ENCODE assay signal across 8 cellular contexts in the genomic region with DNA sequence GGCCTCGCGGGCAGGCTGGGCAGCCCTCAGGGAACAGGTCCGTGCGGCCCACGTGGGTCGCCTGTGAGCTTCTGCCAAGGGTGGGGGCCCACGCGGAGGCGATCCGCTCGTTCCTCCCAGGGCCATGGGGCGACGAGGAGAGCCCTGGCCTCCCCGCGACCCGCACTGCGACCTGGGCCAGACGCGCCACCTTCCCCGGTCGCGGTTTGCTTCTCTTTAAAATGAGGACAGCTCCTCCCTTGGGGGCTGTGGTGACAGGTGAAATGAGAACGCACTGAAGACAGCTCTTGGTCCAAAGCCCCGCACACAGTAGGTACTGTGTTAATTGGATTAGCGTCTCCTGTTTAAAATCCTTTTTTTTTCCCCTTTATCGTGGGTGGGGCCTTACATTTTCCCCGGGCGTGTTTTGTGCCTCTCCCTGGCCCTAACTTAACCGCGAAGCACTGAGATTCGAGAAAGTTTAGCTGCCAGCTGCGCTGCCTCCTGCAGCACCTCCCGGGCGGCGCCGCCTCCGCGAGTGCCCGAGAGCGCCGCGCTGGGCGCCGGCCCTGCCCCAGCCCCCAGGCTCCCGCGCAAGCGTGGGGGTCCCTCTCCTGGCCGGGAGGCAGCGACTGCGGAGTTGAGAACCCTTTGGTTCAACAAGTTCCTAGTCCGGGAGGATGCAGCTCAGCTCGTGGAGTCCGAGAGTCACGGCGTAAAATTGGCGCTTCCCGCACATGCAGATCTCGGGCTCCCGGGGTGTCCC. TPM values are rescaled to one million over a fixed set of nuclear protein-coding genes. Genes with fewer than 3 reads are reported as not detected.
DNase-seq lines count a peak whose midpoint lies in the region; FAIRE-seq and TF ChIP-seq lines count a peak whose summit lies in the region.

No MANE protein-coding gene starts in this region.

- H3K4me1 ChIP-seq in smooth muscle cell (ENCODE audit: low read depth) = peaks cover 19% of the 10 kb centered on the region

- peak overlapping the region; percentile 81 for H3K4me3 ChIP-seq in bronchial epithelial cell (ENCODE audit: low read depth, low read length)
- peak overlapping the region; percentile 82 for H3K4me3 ChIP-seq in smooth muscle cell

- peaks cover 26% of the 10 kb centered on the region for H4K20me1 ChIP-seq in smooth muscle cell (ENCODE audit: low read depth)

- no peak overlapping the region for H3K9ac ChIP-seq in smooth muscle cell (ENCODE audit: low read depth)

- in situ Hi-C loops in GM13976 (cut with MboI; ENCODE audit: low sequenced_read_pairs, unreplicated experiment) = no loop called here

- 3% methylated on average over 53 of the region's 59 CpGs for WGBS in smooth muscle cell (ENCODE audit: low lambda C conversion rate)

- peaks cover 11% of the 10 kb centered on the region for H3K36me3 Mint-ChIP-seq in T-helper 2 cell treated with Interferon-gamma antibody and Interleukin-4, amounts not matched to agents 5 μg/mL and 100 μg/mL, for 36 hours (ENCODE audit: low read depth)

- no peaks in the 10 kb centered on the region for H3K27me3 ChIP-seq in bronchial epithelial cell (ENCODE audit: control insufficient read depth, insufficient read depth, low read length)
- peaks cover 6% of the 10 kb centered on the region for H3K27me3 ChIP-seq in smooth muscle cell (ENCODE audit: low read depth)

- H3K27ac ChIP-seq in smooth muscle cell (ENCODE audit: low read depth) = no peak overlapping the region

- peak overlapping the region; percentile 81 for H2AFZ ChIP-seq in smooth muscle cell (ENCODE audit: low read depth)

- no peaks in the 10 kb centered on the region for H3K27me3 Mint-ChIP-seq in T-helper 2 cell treated with Interferon-gamma antibody and Interleukin-4, amounts not matched to agents 5 μg/mL and 100 μg/mL, for 36 hours (ENCODE audit: low read depth)

- no peaks in the 10 kb centered on the region for H3K36me3 ChIP-seq in bronchial epithelial cell (ENCODE audit: control insufficient read depth, insufficient read depth, low read length)
- no peaks in the 10 kb centered on the region for H3K36me3 ChIP-seq in smooth muscle cell (ENCODE audit: low read depth)

- H3K4me1 Mint-ChIP-seq in T-helper 2 cell treated with Interferon-gamma antibody and Interleukin-4, amounts not matched to agents 5 μg/mL and 100 μg/mL, for 36 hours (ENCODE audit: low read depth) = peaks cover 60% of the 10 kb centered on the region

- H3K27ac Mint-ChIP-seq in T-helper 2 cell treated with Interferon-gamma antibody and Interleukin-4, amounts not matched to agents 5 μg/mL and 100 μg/mL, for 36 hours = peak overlapping the region; percentile 78

- no peaks in the 10 kb centered on the region for H3F3A ChIP-seq in smooth muscle cell (ENCODE audit: low read depth)

- TF ChIP-seq CTCF in GM13976 (IDR thresholded peaks at IDR 0.05; ENCODE audit: borderline replicate concordance, control extremely low read depth, extremely low read depth, insufficient read depth, missing control alignments) = no peak
- TF ChIP-seq CTCF in bronchial epithelial cell (IDR thresholded peaks at IDR 0.05; ENCODE audit: insufficient read depth, low read length, severe bottlenecking) = no peak
- TF ChIP-seq CTCF in smooth muscle cell (IDR thresholded peaks at IDR 0.05; ENCODE audit: borderline replicate concordance, insufficient read depth, poor library complexity, severe bottlenecking) = peak; percentile 5

- peak overlapping the region; percentile 89 for H3K4me2 ChIP-seq in smooth muscle cell

- no peaks in the 10 kb centered on the region for H3K9me3 ChIP-seq in smooth muscle cell (replicated peaks; ENCODE audit: low read depth)

- H3K9me3 Mint-ChIP-seq in T-helper 2 cell treated with Interferon-gamma antibody and Interleukin-4, amounts not matched to agents 5 μg/mL and 100 μg/mL, for 36 hours = peaks cover 3% of the 10 kb centered on the region

- DNase-seq in GM13976 (ENCODE audit: low spot score) (peak; percentile 61), HK-2 (ENCODE audit: unreplicated experiment) (peak; percentile 56), bronchial epithelial cell (ENCODE audit: low read depth) (no peak), iris pigment epithelial cell (ENCODE audit: low read depth) (peak; percentile 36), smooth muscle cell (lab: John Stamatoyannopoulos, UW; ENCODE audit: unreplicated experiment) (no peak), NCI-H524 treated with DMSO at 0.1 percent for 48 hours (lab: John Stamatoyannopoulos, UW) (no peak), cerebellar cortex (ENCODE audit: low spot score) (no peak)
- peak; percentile 33 for DNase-seq in T-helper 2 cell treated with Interferon-gamma antibody and Interleukin-4, amounts not matched to agents 5 μg/mL and 100 μg/mL, for 36 hours (ENCODE audit: low spot score)

- peak overlapping the region; percentile 100 for H3K4me3 Mint-ChIP-seq in T-helper 2 cell treated with Interferon-gamma antibody and Interleukin-4, amounts not matched to agents 5 μg/mL and 100 μg/mL, for 36 hours

- H3K79me2 ChIP-seq in smooth muscle cell (ENCODE audit: low read depth) = peaks cover 7% of the 10 kb centered on the region

- no peak for FAIRE-seq in bronchial epithelial cell (lab: Jason Lieb, UNC)

RNA-seq across cellular contexts. Expression of a gene that starts 1.1 kb away (rescaled TPM):
- 9.0 and 10.1 TPM in 2 replicates for total RNA-seq in bronchial epithelial cell
- 7.0 and 11.7 TPM in 2 replicates for total RNA-seq in smooth muscle cell
- polyA plus RNA-seq in smooth muscle cell = 15.8 and 18.6 TPM in 2 replicates

Comparison
In these comparisons a context has a peak if more than half of its experiments do, and no peak if none do; other contexts are left out.
1. DNase-seq: peak in GM13976 (single experiment), HK-2 (single experiment), T-helper 2 cell treated with Interferon-gamma antibody and Interleukin-4, amounts not matched to agents 5 μg/mL and 100 μg/mL, for 36 hours (single experiment) and iris pigment epithelial cell (single experiment); none in bronchial epithelial cell (single experiment), smooth muscle cell (single experiment), NCI-H524 treated with DMSO at 0.1 percent for 48 hours (single experiment) and cerebellar cortex (single experiment).